8 cellular contexts compared by ENCODE assay signal in genomic region chr16:6684076-6684673, GRCh38.
DNase-seq lines count a peak whose midpoint lies in the region; ATAC-seq and FAIRE-seq lines count a peak whose summit lies in the region.

No MANE protein-coding gene starts in this region.

- H3K27ac Mint-ChIP-seq in activated T-helper 1 cell treated with anti-CD3 and anti-CD28 coated beads, Interleukin-12 subunit alpha, Interleukin-12 subunit beta, Interleukin-2, Interleukin-4 antibody, amounts not matched to agents 30 ng/mL and 10 ng/mL and 1 ng/mL, durations not matched to agents 14 hours and 24 hours and 36 hours: no peak overlapping the region

- no peak overlapping the region for H3K4me3 Mint-ChIP-seq in activated T-helper 1 cell treated with anti-CD3 and anti-CD28 coated beads, Interleukin-12 subunit alpha, Interleukin-12 subunit beta, Interleukin-2, Interleukin-4 antibody, amounts not matched to agents 30 ng/mL and 10 ng/mL and 1 ng/mL, durations not matched to agents 14 hours and 24 hours and 36 hours

- peaks cover 10% of the 10 kb centered on the region for H3K9me3 Mint-ChIP-seq in activated T-helper 1 cell treated with anti-CD3 and anti-CD28 coated beads, Interleukin-12 subunit alpha, Interleukin-12 subunit beta, Interleukin-2, Interleukin-4 antibody, amounts not matched to agents 30 ng/mL and 10 ng/mL and 1 ng/mL, durations not matched to agents 14 hours and 24 hours and 36 hours

- no peaks in the 10 kb centered on the region for H3K4me1 Mint-ChIP-seq in activated T-helper 1 cell treated with anti-CD3 and anti-CD28 coated beads, Interleukin-12 subunit alpha, Interleukin-12 subunit beta, Interleukin-2, Interleukin-4 antibody, amounts not matched to agents 30 ng/mL and 10 ng/mL and 1 ng/mL, durations not matched to agents 14 hours and 24 hours and 36 hours (ENCODE audit: low read depth)

- intact Hi-C loops in activated T-helper 1 cell treated with anti-CD3 and anti-CD28 coated beads, Interleukin-12 subunit alpha, Interleukin-12 subunit beta, Interleukin-2, Interleukin-4 antibody, amounts not matched to agents 30 ng/mL and 10 ng/mL and 1 ng/mL, durations not matched to agents 14 hours and 24 hours and 36 hours (cut with micrococcal nuclease): no loop called here

- no peaks in the 10 kb centered on the region for H3K36me3 Mint-ChIP-seq in activated T-helper 1 cell treated with anti-CD3 and anti-CD28 coated beads, Interleukin-12 subunit alpha, Interleukin-12 subunit beta, Interleukin-2, Interleukin-4 antibody, amounts not matched to agents 30 ng/mL and 10 ng/mL and 1 ng/mL, durations not matched to agents 14 hours and 24 hours and 36 hours (ENCODE audit: low read depth)

- no peak for FAIRE-seq in HTR-8/SVneo (lab: Jason Lieb, UNC)

- peak; percentile 83 for ATAC-seq in left lobe of liver
- ATAC-seq in GM18519 (IDR thresholded peaks at IDR 0.05; ENCODE audit: low FRiP score, unreplicated experiment): no peak
- ATAC-seq in GM19328 (IDR thresholded peaks at IDR 0.05; ENCODE audit: unreplicated experiment): no peak

- H3K27me3 Mint-ChIP-seq in activated T-helper 1 cell treated with anti-CD3 and anti-CD28 coated beads, Interleukin-12 subunit alpha, Interleukin-12 subunit beta, Interleukin-2, Interleukin-4 antibody, amounts not matched to agents 30 ng/mL and 10 ng/mL and 1 ng/mL, durations not matched to agents 14 hours and 24 hours and 36 hours (ENCODE audit: insufficient read depth): no peaks in the 10 kb centered on the region

- DNase-seq in GDM1 (lab: John Stamatoyannopoulos, UW) (peak; percentile 20), HTR-8/SVneo (ENCODE audit: insufficient read length, low spot score) (peak; percentile 1), UCSD-AML1 (lab: John Stamatoyannopoulos, UW; ENCODE audit: unreplicated experiment) (peak; percentile 18), left lobe of liver (ENCODE audit: low spot score) (no peak), hepatic stellate cell (ENCODE audit: low spot score) (no peak)
- no peak for DNase-seq in activated T-helper 1 cell treated with anti-CD3 and anti-CD28 coated beads, Interleukin-12 subunit alpha, Interleukin-12 subunit beta, Interleukin-2, Interleukin-4 antibody, amounts not matched to agents 30 ng/mL and 10 ng/mL and 1 ng/mL, durations not matched to agents 14 hours and 24 hours and 36 hours (ENCODE audit: low spot score)

Comparison
In these comparisons a context has a peak if more than half of its experiments do, and no peak if none do; other contexts are left out.
1. DNase-seq: peak in GDM1 (single experiment), HTR-8/SVneo (single experiment) and UCSD-AML1 (single experiment); none in left lobe of liver (single experiment), hepatic stellate cell (single experiment) and activated T-helper 1 cell treated with anti-CD3 and anti-CD28 coated beads, Interleukin-12 subunit alpha, Interleukin-12 subunit beta, Interleukin-2, Interleukin-4 antibody, amounts not matched to agents 30 ng/mL and 10 ng/mL and 1 ng/mL, durations not matched to agents 14 hours and 24 hours and 36 hours (single experiment).